ENCODE assay signal across 35 cellular contexts in the genomic region with DNA sequence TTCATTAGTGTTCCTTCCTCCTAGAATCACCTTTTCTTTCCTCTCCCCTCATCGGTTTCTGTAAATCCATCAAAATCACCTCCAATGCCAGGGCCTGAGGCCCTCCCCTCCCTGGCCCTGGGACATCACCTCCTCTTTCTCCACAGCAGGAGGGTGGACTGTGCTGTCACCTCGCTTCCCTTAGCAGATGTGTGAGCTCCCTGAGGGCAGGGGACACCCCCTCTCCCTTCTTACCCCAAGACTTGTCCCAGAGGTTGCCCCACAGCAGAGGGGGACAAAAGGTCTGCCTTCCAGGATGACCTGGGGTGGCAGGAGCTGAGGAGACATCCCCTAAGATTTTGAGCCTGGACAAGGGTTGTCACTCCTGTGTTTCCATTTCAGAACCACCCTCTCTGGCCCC. TPM values are rescaled to one million over a fixed set of nuclear protein-coding genes. Genes with fewer than 3 reads are reported as not detected.
"Had no signal": no experiment of that assay in that cellular context is flagged by ENCODE, and none has a peak within 500 bp of the region (broad histone marks: within the 10 kb centered on the region; RNA-seq: fewer than 3 reads in every experiment).

No MANE protein-coding gene starts in this region.

- H3K4me3 ChIP-seq: ascending aorta, breast epithelium, cardiac muscle cell, colonic mucosa, esophagus squamous epithelium, gastroesophageal sphincter had no signal

- ATAC-seq: activated CD4-positive, CD25-positive, alpha-beta regulatory T cell treated with anti-CD3 and anti-CD28 coated beads, Interleukin-2, amount 50 U/mL, for 24 hours; activated CD8-positive, alpha-beta T cell treated with anti-CD3 and anti-CD28 coated beads, Interleukin-2, amount 10 ng/mL, durations not matched to agents 7 days and 5 days; activated naive CD4-positive, alpha-beta T cell treated with anti-CD3 and anti-CD28 coated beads, Interleukin-2, amount 50 U/mL, for 72 hours; activated T-cell treated with anti-CD3 and anti-CD28 coated beads, Interleukin-2, amount 50 U/mL, for 72 hours; gastroesophageal sphincter; T-helper 17 cell had no signal

- H3K36me3 Mint-ChIP-seq: activated naive CD4-positive, alpha-beta T cell treated with anti-CD3 and anti-CD28 coated beads, Interleukin-2, amount 10 ng/mL, durations not matched to agents 7 days and 5 days had no signal

- H3K9me3 ChIP-seq: ascending aorta, breast epithelium, colonic mucosa, esophagus squamous epithelium, gastroesophageal sphincter had no signal

- H3K36me3 ChIP-seq: ascending aorta, breast epithelium, cardiac muscle cell, colonic mucosa, esophagus squamous epithelium, gastroesophageal sphincter, WERI-Rb-1 had no signal

- H3K4me3 Mint-ChIP-seq: activated B cell treated with CpG ODN at 0.5 μM for 24 hours; activated CD4-positive, alpha-beta memory T cell treated with anti-CD3 and anti-CD28 coated beads for 36 hours; activated CD4-positive, alpha-beta T cell treated with anti-CD3 and anti-CD28 coated beads, Interleukin-2, amount 10 ng/mL, durations not matched to agents 24 days and 14 days; activated CD8-positive, alpha-beta T cell treated with anti-CD3 and anti-CD28 coated beads, Interleukin-2, amount 10 ng/mL, durations not matched to agents 7 days and 5 days; activated naive CD4-positive, alpha-beta T cell treated with anti-CD3 and anti-CD28 coated beads, Interleukin-2, amount 10 ng/mL, durations not matched to agents 7 days and 5 days; activated naive CD8-positive, alpha-beta T cell treated with anti-CD3 and anti-CD28 coated beads, Interleukin-2, amount 10 ng/mL, durations not matched to agents 7 days and 5 days; activated T-cell treated with anti-CD3 and anti-CD28 coated beads, Interleukin-2, amount 50 U/mL, for 24 hours; activated T-cell treated with anti-CD3 and anti-CD28 coated beads, Interleukin-2, amount 50 U/mL, for 72 hours; brain; T-helper 17 cell; T-helper 2 cell treated with Interferon-gamma antibody and Interleukin-4, amounts not matched to agents 5 μg/mL and 100 μg/mL, for 36 hours had no signal

- H3K27me3 ChIP-seq: ascending aorta had no signal

- H3K9me3 Mint-ChIP-seq: activated B cell treated with CpG ODN at 0.5 μM for 24 hours; activated CD4-positive, alpha-beta memory T cell treated with anti-CD3 and anti-CD28 coated beads for 36 hours; activated CD4-positive, alpha-beta T cell treated with anti-CD3 and anti-CD28 coated beads, Interleukin-2, amount 10 ng/mL, durations not matched to agents 24 days and 14 days; activated naive CD4-positive, alpha-beta T cell treated with anti-CD3 and anti-CD28 coated beads, Interleukin-2, amount 10 ng/mL, durations not matched to agents 7 days and 5 days; activated naive CD4-positive, alpha-beta T cell treated with anti-CD3 and anti-CD28 coated beads, Interleukin-2, amount 50 U/mL, for 72 hours; activated naive CD8-positive, alpha-beta T cell treated with anti-CD3 and anti-CD28 coated beads, Interleukin-2, amount 10 ng/mL, durations not matched to agents 7 days and 5 days; activated T-cell treated with anti-CD3 and anti-CD28 coated beads, Interleukin-2, amount 50 U/mL, for 24 hours; activated T-cell treated with anti-CD3 and anti-CD28 coated beads, Interleukin-2, amount 50 U/mL, for 72 hours; T-helper 2 cell treated with Interferon-gamma antibody and Interleukin-4, amounts not matched to agents 5 μg/mL and 100 μg/mL, for 36 hours had no signal

- H3K27ac Mint-ChIP-seq: activated B cell treated with CpG ODN at 0.5 μM for 24 hours; activated CD4-positive, alpha-beta memory T cell treated with anti-CD3 and anti-CD28 coated beads for 36 hours; activated CD4-positive, alpha-beta T cell treated with anti-CD3 and anti-CD28 coated beads, Interleukin-2, amount 10 ng/mL, durations not matched to agents 24 days and 14 days; activated CD8-positive, alpha-beta T cell treated with anti-CD3 and anti-CD28 coated beads, Interleukin-2, amount 10 ng/mL, durations not matched to agents 7 days and 5 days; activated naive CD4-positive, alpha-beta T cell treated with anti-CD3 and anti-CD28 coated beads, Interleukin-2, amount 10 ng/mL, durations not matched to agents 7 days and 5 days; activated naive CD4-positive, alpha-beta T cell treated with anti-CD3 and anti-CD28 coated beads, Interleukin-2, amount 50 U/mL, for 72 hours; activated naive CD8-positive, alpha-beta T cell treated with anti-CD3 and anti-CD28 coated beads, Interleukin-2, amount 10 ng/mL, durations not matched to agents 7 days and 5 days; activated T-cell treated with anti-CD3 and anti-CD28 coated beads, Interleukin-2, amount 50 U/mL, for 24 hours; activated T-cell treated with anti-CD3 and anti-CD28 coated beads, Interleukin-2, amount 50 U/mL, for 72 hours; brain; T-helper 17 cell; T-helper 2 cell treated with Interferon-gamma antibody and Interleukin-4, amounts not matched to agents 5 μg/mL and 100 μg/mL, for 36 hours had no signal

- H3K4me1 ChIP-seq: breast epithelium, colonic mucosa had no signal

- H3K27ac ChIP-seq: ascending aorta, breast epithelium, cardiac muscle cell, colonic mucosa, epithelial cell of prostate, esophagus squamous epithelium, gastroesophageal sphincter, WERI-Rb-1 had no signal

- DNase-seq: activated B cell treated with CpG ODN at 0.5 μM for 24 hours; activated CD4-positive, alpha-beta memory T cell treated with anti-CD3 and anti-CD28 coated beads for 36 hours; activated CD4-positive, alpha-beta T cell treated with anti-CD3 and anti-CD28 coated beads, Interleukin-2, amount 10 ng/mL, durations not matched to agents 24 days and 14 days; activated CD8-positive, alpha-beta T cell treated with anti-CD3 and anti-CD28 coated beads, Interleukin-2, amount 10 ng/mL, durations not matched to agents 7 days and 5 days; activated gamma-delta T cell; activated naive CD4-positive, alpha-beta T cell; activated naive CD4-positive, alpha-beta T cell treated with anti-CD3 and anti-CD28 coated beads, Interleukin-2, amount 10 ng/mL, durations not matched to agents 7 days and 5 days; activated naive CD8-positive, alpha-beta T cell treated with anti-CD3 and anti-CD28 coated beads, Interleukin-2, amount 10 ng/mL, durations not matched to agents 7 days and 5 days; activated T-cell treated with anti-CD3 and anti-CD28 coated beads for 4 hours; activated T-cell treated with anti-CD3 and anti-CD28 coated beads, Interleukin-2, amount 50 U/mL, for 24 hours; activated T-cell treated with anti-CD3 and anti-CD28 coated beads, Interleukin-2, amount 50 U/mL, for 72 hours; central memory CD4-positive, alpha-beta T cell; cerebellar nuclear complex; colonic mucosa; effector CD8-positive, alpha-beta T cell; esophagus squamous epithelium; foreskin melanocyte; T-helper 1 cell; T-helper 17 cell; T1000; WERI-Rb-1 had no signal

RNA-seq across cellular contexts. Expression of gene ULBP1, which starts 5.9 kb away (rescaled TPM):
- total RNA-seq: cardiac muscle cell, colonic mucosa had no signal
- polyA plus RNA-seq: cardiac muscle cell had no signal

RNA-seq across cellular contexts. Expression of gene ULBP2, which starts 27.8 kb away (rescaled TPM):
- total RNA-seq: ascending aorta, cardiac muscle cell had no signal
- polyA plus RNA-seq: cardiac muscle cell had no signal

RNA-seq across cellular contexts. Expression of gene RAET1G, which starts 46.7 kb away (rescaled TPM):
- total RNA-seq: activated B cell treated with CpG ODN at 0.5 μM for 24 hours; activated CD4-positive, alpha-beta memory T cell treated with anti-CD3 and anti-CD28 coated beads for 36 hours; activated CD4-positive, alpha-beta T cell treated with anti-CD3 and anti-CD28 coated beads, Interleukin-2, amount 10 ng/mL, durations not matched to agents 24 days and 14 days; activated CD8-positive, alpha-beta T cell treated with anti-CD3 and anti-CD28 coated beads, Interleukin-2, amount 10 ng/mL, durations not matched to agents 7 days and 5 days; activated naive CD4-positive, alpha-beta T cell treated with anti-CD3 and anti-CD28 coated beads, Interleukin-2, amount 50 U/mL, for 72 hours; activated naive CD8-positive, alpha-beta T cell treated with anti-CD3 and anti-CD28 coated beads, Interleukin-2, amount 10 ng/mL, durations not matched to agents 7 days and 5 days; activated T-cell treated with anti-CD3 and anti-CD28 coated beads, Interleukin-2, amount 50 U/mL, for 72 hours; ascending aorta; cardiac muscle cell; T-helper 17 cell had no signal
- polyA plus RNA-seq: cardiac muscle cell had no signal

RNA-seq across cellular contexts. Expression of gene RAET1L, which starts 55.7 kb away (rescaled TPM):
- total RNA-seq: activated B cell treated with CpG ODN at 0.5 μM for 24 hours; activated CD4-positive, alpha-beta memory T cell treated with anti-CD3 and anti-CD28 coated beads for 36 hours; activated CD4-positive, alpha-beta T cell treated with anti-CD3 and anti-CD28 coated beads, Interleukin-2, amount 10 ng/mL, durations not matched to agents 24 days and 14 days; activated CD8-positive, alpha-beta T cell treated with anti-CD3 and anti-CD28 coated beads, Interleukin-2, amount 10 ng/mL, durations not matched to agents 7 days and 5 days; activated naive CD4-positive, alpha-beta T cell treated with anti-CD3 and anti-CD28 coated beads, Interleukin-2, amount 50 U/mL, for 72 hours; activated naive CD8-positive, alpha-beta T cell treated with anti-CD3 and anti-CD28 coated beads, Interleukin-2, amount 10 ng/mL, durations not matched to agents 7 days and 5 days; activated T-cell treated with anti-CD3 and anti-CD28 coated beads, Interleukin-2, amount 50 U/mL, for 72 hours; ascending aorta; breast epithelium; cardiac muscle cell; dermis microvascular lymphatic vessel endothelial cell; endothelial cell of umbilical vein; fibroblast of lung; fibroblast of villous mesenchyme; glomerular endothelial cell; T-helper 17 cell had no signal
- polyA plus RNA-seq: cardiac muscle cell, endothelial cell of umbilical vein, fibroblast of lung had no signal
